19 cellular contexts compared by ENCODE assay signal in genomic region chr6:34232901-34233300, GRCh38. TPM values are rescaled to one million over a fixed set of nuclear protein-coding genes. Genes with fewer than 3 reads are reported as not detected.
A peak's percentile ranks its signal among the peaks of the same experiment; 100 is the strongest.
DNase-seq lines count a peak whose midpoint lies in the region; ATAC-seq, FAIRE-seq and TF ChIP-seq lines count a peak whose summit lies in the region.
"Had no signal": no experiment of that assay in that cellular context is flagged by ENCODE, and none has a peak within 500 bp of the region (broad histone marks: within the 10 kb centered on the region; RNA-seq: fewer than 3 reads in every experiment).

No MANE protein-coding gene starts in this region.

- H3K27me3 ChIP-seq in K562 (ENCODE audit: control insufficient read depth in 2 of 2, insufficient read depth in 2 of 2, low read length in 2 of 2): no peaks in the 10 kb centered on the region
- no peaks in the 10 kb centered on the region for H3K27me3 ChIP-seq in effector memory CD4-positive, alpha-beta T cell (replicated peaks; ENCODE audit: control insufficient read depth, insufficient read depth, low read length, poor library complexity, severe bottlenecking)
- H3K27me3 ChIP-seq: adrenal gland, heart right ventricle, ovary had no signal

- POLR2A ChIA-PET in K562 (lab: Yijun Ruan, JAX) (interaction anchor here (0.7 to 3.3 kb wide), 5 partner anchors 10 to 93 kb away, joined by 3 to 34 read pairs (median 4); no protein-coding TSS in a partner anchor), MCF 10A (lab: Yijun Ruan, JAX) (no interaction called here)

- no peaks in the 10 kb centered on the region for H3K9me3 ChIP-seq in K562 (replicated peaks; ENCODE audit: control insufficient read depth, insufficient read depth, low read depth, low read length)
- H3K9me3 ChIP-seq in effector memory CD4-positive, alpha-beta T cell (ENCODE audit: control insufficient read depth, low read length): no peaks in the 10 kb centered on the region
- H3K9me3 ChIP-seq: adrenal gland, heart right ventricle, ovary had no signal

- H2AFZ ChIP-seq in K562 (ENCODE audit: low read depth, low read length): no peak overlapping the region

- no TSS peak for BruUV-seq in K562 (replicated peaks; lab: Mats Ljungman, UMichigan)
- no TSS peak for BruUV-seq in MCF 10A (replicated peaks; lab: Mats Ljungman, UMichigan)

- CTCF ChIA-PET in K562 (lab: Yijun Ruan, JAX; ENCODE audit: low intra/inter-chr PET ratio): no interaction called here
- CTCF ChIA-PET in MCF 10A (lab: Yijun Ruan, JAX): no interaction called here

- no peak overlapping the region for H3K4me3 ChIP-seq in K562
- H3K4me3 ChIP-seq in effector memory CD4-positive, alpha-beta T cell (ENCODE audit: insufficient read depth, low read depth, low read length, poor library complexity, severe bottlenecking): no peak overlapping the region
- H3K4me3 ChIP-seq: adrenal gland, heart right ventricle, ovary, skin epidermis had no signal

- H3K36me3 Mint-ChIP-seq in IgD-negative memory B cell: no peaks in the 10 kb centered on the region
- H3K36me3 Mint-ChIP-seq in MCF 10A (ENCODE audit: insufficient read depth, unreplicated experiment): no peaks in the 10 kb centered on the region
- H3K36me3 Mint-ChIP-seq: stimulated activated memory B cell treated with anti-CD40 and anti-IgM and Interleukin-4, amounts not matched to agents 10 μg/mL and 1 μg/mL and 100 μg/mL, for 72 hours had no signal

- 77% methylated on average over 5 of the region's 5 CpGs for WGBS in K562 (ENCODE audit: insufficient coverage, low coverage, missing lambda C conversion rate)

- no peak for FAIRE-seq in K562 (lab: Jason Lieb, UNC)
- FAIRE-seq: GM19239, keratinocyte had no signal

- peak overlapping the region; percentile 2; the same call in 1 of the 3 replicates for H3K27ac ChIP-seq in K562 (ENCODE audit: extremely low read depth, low read depth, low read length)
- no peak overlapping the region for H3K27ac ChIP-seq in effector memory CD4-positive, alpha-beta T cell (ENCODE audit: insufficient read depth, low read length, poor library complexity, severe bottlenecking)
- H3K27ac ChIP-seq: adrenal gland, epithelial cell of prostate, heart right ventricle, ovary had no signal

- H3K4me3 Mint-ChIP-seq in IgD-negative memory B cell: peak overlapping the region in 2 of 4 donors; percentile 40 to 86
- no peak overlapping the region for H3K4me3 Mint-ChIP-seq in MCF 10A (ENCODE audit: unreplicated experiment)
- H3K4me3 Mint-ChIP-seq: stimulated activated memory B cell treated with anti-CD40 and anti-IgM and Interleukin-4, amounts not matched to agents 10 μg/mL and 1 μg/mL and 100 μg/mL, for 72 hours had no signal

- intact Hi-C loops in K562 (cut with micrococcal nuclease) (no loop called here), MCF 10A (cut with micrococcal nuclease) (no loop called here)

- no peaks in the 10 kb centered on the region for H4K20me1 ChIP-seq in K562 (replicated peaks; ENCODE audit: control insufficient read depth, insufficient read depth, low read length)

- H3K9me3 Mint-ChIP-seq in IgD-negative memory B cell: no peaks in the 10 kb centered on the region
- no peaks in the 10 kb centered on the region for H3K9me3 Mint-ChIP-seq in MCF 10A (ENCODE audit: unreplicated experiment)
- H3K9me3 Mint-ChIP-seq: stimulated activated memory B cell treated with anti-CD40 and anti-IgM and Interleukin-4, amounts not matched to agents 10 μg/mL and 1 μg/mL and 100 μg/mL, for 72 hours had no signal

- no peaks in the 10 kb centered on the region for H3K9me1 ChIP-seq in K562 (ENCODE audit: control insufficient read depth, insufficient read depth, low read length)

- no peak overlapping the region for H3K4me2 ChIP-seq in K562 (ENCODE audit: insufficient read depth, low read length)

- in situ Hi-C loops in K562 (cut with MboI): no loop called here

- peaks cover 3% of the 10 kb centered on the region; the same call in 1 of the 3 replicates for H3K36me3 ChIP-seq in K562 (ENCODE audit: control insufficient read depth, insufficient read depth, low read length)
- H3K36me3 ChIP-seq in effector memory CD4-positive, alpha-beta T cell (ENCODE audit: control insufficient read depth, insufficient read depth, low read length): no peaks in the 10 kb centered on the region
- H3K36me3 ChIP-seq: adrenal gland, heart right ventricle, ovary had no signal

- peak; percentile 60 for DNase-seq in AG20443 (ENCODE audit: low spot score)
- DNase-seq in K562 (ENCODE audit: extremely low read depth in 1 of 4, low spot score in 3 of 4): no peak
- peak; percentile 82 for DNase-seq in myocyte (ENCODE audit: low read depth)
- no peak for DNase-seq in NCI-H1105 (lab: John Stamatoyannopoulos, UW)
- DNase-seq in effector memory CD4-positive, alpha-beta T cell: no peak
- no peak for DNase-seq in MCF 10A (ENCODE audit: unreplicated experiment)
- DNase-seq: activated T-cell treated with anti-CD3 and anti-CD28 coated beads, Interleukin-2, amount 50 U/mL, for 1 hour; adrenal gland; heart right ventricle; NCI-H1694; NCI-H446 had no signal

- TF ChIP-seq CTCF in K562 (IDR thresholded peaks at IDR 0.05 in 2 of 3, conservative IDR thresholded peaks at IDR 0.05 in 1 of 3; ENCODE audit: insufficient read depth in 2 of 3, low read depth in 1 of 3, low read length in 3 of 3) (no peak), MCF 10A (IDR thresholded peaks at IDR 0.05; ENCODE audit: unreplicated experiment) (no peak)

- TF ChIP-seq EP300 in K562 (IDR thresholded peaks at IDR 0.05; ENCODE audit: low read length): no peak

- H3K27ac Mint-ChIP-seq in IgD-negative memory B cell (peak overlapping the region in 2 of 3 donors; percentile 93 to 95), MCF 10A (ENCODE audit: low read depth, unreplicated experiment) (no peak overlapping the region)

- ATAC-seq in K562: no peak
- no peak for ATAC-seq in GM21825 (IDR thresholded peaks at IDR 0.05; ENCODE audit: unreplicated experiment)
- ATAC-seq: heart right ventricle; stimulated activated memory B cell treated with anti-CD40 and anti-IgM and Interleukin-4, amounts not matched to agents 10 μg/mL and 1 μg/mL and 100 μg/mL, for 72 hours had no signal

- H3K4me1 ChIP-seq in K562 (replicated peaks in 1 of 2; ENCODE audit: control insufficient read depth in 2 of 2, insufficient read depth in 2 of 2, low read length in 2 of 2): peaks cover 12 to 33% of the 10 kb centered on the region in 2 experiments
- peaks cover 13% of the 10 kb centered on the region for H3K4me1 ChIP-seq in effector memory CD4-positive, alpha-beta T cell (ENCODE audit: control insufficient read depth, insufficient read depth, low read length, poor library complexity, severe bottlenecking)

- H3K79me2 ChIP-seq in K562 (ENCODE audit: control insufficient read depth, insufficient read depth, low read length): peaks cover 19% of the 10 kb centered on the region

- H3K4me1 Mint-ChIP-seq in IgD-negative memory B cell: peaks cover 6 to 9% (median 6%) of the 10 kb centered on the region in 3 donors
- H3K4me1 Mint-ChIP-seq in MCF 10A (ENCODE audit: insufficient read depth, unreplicated experiment): peaks cover 4% of the 10 kb centered on the region

- H3K9ac ChIP-seq in K562 (ENCODE audit: insufficient read depth in 1 of 2, low read depth in 2 of 2, low read length in 2 of 2): peak overlapping the region in 1 of 2 experiments; percentile 53; a peak in 1 of 4 replicates

- TF ChIP-seq RAD21 in K562 (CRISPR knock-in tag; conservative IDR thresholded peaks at IDR 0.05 in 1 of 2, IDR thresholded peaks at IDR 0.05 in 1 of 2): no peak

- TF ChIP-seq POLR2A in K562 (conservative IDR thresholded peaks at IDR 0.05): no peak

- H3K27me3 Mint-ChIP-seq in IgD-negative memory B cell (no peaks in the 10 kb centered on the region), MCF 10A (ENCODE audit: insufficient read depth, unreplicated experiment) (no peaks in the 10 kb centered on the region)
- H3K27me3 Mint-ChIP-seq: stimulated activated memory B cell treated with anti-CD40 and anti-IgM and Interleukin-4, amounts not matched to agents 10 μg/mL and 1 μg/mL and 100 μg/mL, for 72 hours had no signal

RNA-seq across cellular contexts. Expression of gene HMGA1, which starts 3.8 kb away (rescaled TPM):
- polyA plus RNA-seq in IgD-negative memory B cell (68.3 TPM), K562 (2011; rRNA removed) (205 and 451 TPM in 2 replicates), K562 (2014; fragmentation: Illumina TruSeq; extraction: Trizol) (1,608 and 1,897 TPM in 2 replicates), K562 (2014; fragmentation: Nextera tagmentation; extraction: Ambion mirVana) (10 to 100 TPM; 27.8 to 58.8 TPM), K562 (2014; rRNA removed) (1,026 and 1,125 TPM in 2 replicates)
- 30.6 and 67.6 TPM in 2 replicates for total RNA-seq in K562 (2011; cell fraction: chromatin; rRNA removed; ENCODE audit: low replicate concordance)
- 97.4 and 98.8 TPM in 2 replicates for total RNA-seq in K562 (2011; cell fraction: nucleolus; rRNA removed)
- 112 and 202 TPM in 2 replicates for total RNA-seq in K562 (2011; cell fraction: nucleoplasm; rRNA removed)
- total RNA-seq in K562 (2014; rRNA removed) (1,004 and 1,256 TPM in 2 replicates), K562 (2014; rRNA removed; fragmentation: Illumina TruSeq; extraction: Trizol) (270 and 326 TPM in 2 replicates), K562 (2015; rRNA removed; fragmentation: Illumina TruSeq; extraction: Trizol) (594 and 609 TPM in 2 replicates), K562 (2021) (1,947 and 1,950 TPM in 2 replicates), myocyte (30.4 and 37.5 TPM in 2 replicates), MCF 10A (2022) (154 and 202 TPM in 2 replicates)
- 348 and 767 TPM in 2 replicates for polyA plus RNA-seq in K562 (2011; cell fraction: cytosol; rRNA removed)
- 229 and 367 TPM in 2 replicates for polyA plus RNA-seq in K562 (2011; cell fraction: nucleus; rRNA removed)
- polyA plus RNA-seq in K562 (2012): 830 and 1,263 TPM in 2 replicates
- polyA minus RNA-seq in K562 (2011; rRNA and poly(A)+ RNA removed): 66.3 and 71.3 TPM in 2 replicates
- polyA minus RNA-seq in K562 (2011; cell fraction: cytosol; rRNA and poly(A)+ RNA removed): 364 and 449 TPM in 2 replicates
- polyA minus RNA-seq in K562 (2011; cell fraction: nucleus; rRNA and poly(A)+ RNA removed): 49.0 and 60.6 TPM in 2 replicates
- polyA plus RNA-seq in myocyte (2012): 27.5 TPM

RNA-seq across cellular contexts. Expression of gene SMIM29, which starts 15.9 kb away (rescaled TPM):
- polyA plus RNA-seq in IgD-negative memory B cell (66.2 TPM), K562 (2011; rRNA removed) (29.1 and 74.4 TPM in 2 replicates), K562 (2014; fragmentation: Illumina TruSeq; extraction: Trizol) (20.9 and 39.0 TPM in 2 replicates), K562 (2014; fragmentation: Nextera tagmentation; extraction: Ambion mirVana) (10 to 100 TPM; 13.1 to 13.7 TPM), K562 (2014; rRNA removed) (34.9 and 36.7 TPM in 2 replicates)
- total RNA-seq in K562 (2011; cell fraction: chromatin; rRNA removed; ENCODE audit: low replicate concordance): 9.6 and 43.3 TPM in 2 replicates
- 62.9 and 65.8 TPM in 2 replicates for total RNA-seq in K562 (2011; cell fraction: nucleolus; rRNA removed)
- 33.6 and 43.7 TPM in 2 replicates for total RNA-seq in K562 (2011; cell fraction: nucleoplasm; rRNA removed)
- total RNA-seq in K562 (2014; rRNA removed) (31.8 and 42.1 TPM in 2 replicates), K562 (2014; rRNA removed; fragmentation: Illumina TruSeq; extraction: Trizol) (4.6 and 6.5 TPM in 2 replicates), K562 (2015; rRNA removed; fragmentation: Illumina TruSeq; extraction: Trizol) (18.2 and 21.9 TPM in 2 replicates), K562 (2021) (30.1 and 35.5 TPM in 2 replicates), myocyte (21.6 and 25.5 TPM in 2 replicates), MCF 10A (2022) (12.0 and 25.7 TPM in 2 replicates)
- polyA plus RNA-seq in K562 (2011; cell fraction: cytosol; rRNA removed): 106 and 151 TPM in 2 replicates
- polyA plus RNA-seq in K562 (2011; cell fraction: nucleus; rRNA removed): 87.3 and 88.9 TPM in 2 replicates
- polyA plus RNA-seq in K562 (2012): 43.9 and 73.7 TPM in 2 replicates
- 10.5 and 14.6 TPM in 2 replicates for polyA minus RNA-seq in K562 (2011; rRNA and poly(A)+ RNA removed)
- polyA minus RNA-seq in K562 (2011; cell fraction: cytosol; rRNA and poly(A)+ RNA removed): 18.3 and 35.8 TPM in 2 replicates
- polyA minus RNA-seq in K562 (2011; cell fraction: nucleus; rRNA and poly(A)+ RNA removed): 43.4 and 63.9 TPM in 2 replicates
- polyA plus RNA-seq in myocyte (2012): 41.5 TPM

Comparison
In these comparisons a context has a peak if more than half of its experiments do, and no peak if none do; other contexts are left out.
1. DNase-seq: peak in AG20443 (single experiment) and myocyte (single experiment); none in K562 (0 of 4), NCI-H1105 (single experiment), effector memory CD4-positive, alpha-beta T cell (0 of 3) and MCF 10A (single experiment).